ENCODE assay signal across 8 cellular contexts in the genomic region with DNA sequence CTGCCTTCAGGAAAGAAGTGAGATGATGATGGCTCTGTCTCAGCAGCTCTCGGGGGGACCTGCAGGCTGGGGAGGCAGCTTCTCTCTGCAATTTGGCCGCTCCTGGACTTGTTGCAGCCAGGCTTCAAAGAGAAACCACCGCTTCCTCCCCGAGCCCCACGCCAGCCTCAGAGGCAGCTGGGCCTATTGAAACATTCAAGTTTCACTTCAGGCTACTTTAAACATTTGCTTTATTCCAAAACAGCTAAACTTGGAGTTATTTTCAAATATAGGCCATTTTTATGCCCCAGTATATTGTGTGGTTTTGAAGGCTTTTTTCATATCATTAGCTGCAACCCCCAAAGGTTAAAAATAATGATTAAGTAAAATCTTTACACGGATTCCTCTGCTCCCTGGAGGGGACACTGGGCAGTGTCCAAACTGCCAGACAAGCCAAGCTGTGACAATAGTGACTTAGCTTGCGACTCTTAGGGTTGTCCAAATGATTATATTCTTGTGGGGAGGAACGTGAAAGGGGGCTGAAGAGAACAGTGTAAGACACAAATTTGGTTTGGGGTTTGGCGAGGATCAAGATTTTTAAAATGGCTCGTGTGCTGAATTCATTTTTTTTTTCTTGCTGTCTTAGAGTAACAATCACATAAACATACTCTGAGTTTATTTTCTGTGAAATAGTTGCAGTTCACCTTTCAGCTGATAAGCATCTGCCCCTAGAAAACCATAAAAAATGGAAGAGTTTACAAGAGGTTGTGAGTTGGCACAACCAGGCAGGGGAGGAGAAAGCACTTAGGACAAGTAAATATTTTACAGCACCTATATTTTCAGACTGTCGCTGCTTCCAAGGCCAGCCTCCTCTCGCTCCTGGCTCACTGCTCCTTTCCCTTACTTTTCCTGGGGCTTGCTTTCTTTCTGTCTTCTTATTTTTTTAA.
DNase-seq lines count a peak whose midpoint lies in the region; ATAC-seq and TF ChIP-seq lines count a peak whose summit lies in the region.

No MANE protein-coding gene starts in this region.

- 70 to 74% methylated on average over 12 of the region's 12 CpGs for WGBS in ectodermal cell, 2 experiments

- peak overlapping the region; percentile 46 for H3K9ac ChIP-seq in muscle layer of colon (ENCODE audit: low read length)

- H3K36me3 ChIP-seq in ectodermal cell (ENCODE audit: control insufficient read depth, insufficient read depth, low read length) (no peaks in the 10 kb centered on the region), muscle layer of colon (ENCODE audit: insufficient read depth, low read length) (no peaks in the 10 kb centered on the region)

- H3K27me3 ChIP-seq in ectodermal cell (ENCODE audit: control insufficient read depth, insufficient read depth, low read length, poor library complexity, severe bottlenecking) (no peaks in the 10 kb centered on the region), muscle layer of colon (ENCODE audit: control insufficient read depth in 1 of 2, insufficient read depth in 2 of 2, low read length in 2 of 2) (no peaks in the 10 kb centered on the region)

- peak overlapping the region; percentile 26 for H3K27ac ChIP-seq in ectodermal cell (ENCODE audit: insufficient read depth, low read depth, low read length, poor library complexity, severe bottlenecking)
- peak overlapping the region; percentile 90 for H3K27ac ChIP-seq in muscle layer of colon (ENCODE audit: low read depth, low read length)
- peak overlapping the region; percentile 80 for H3K27ac ChIP-seq in temporal lobe (ENCODE audit: low read depth, low read length)

- H3K4me1 ChIP-seq in ectodermal cell (ENCODE audit: control insufficient read depth, insufficient read depth, low read length) (peaks cover 8% of the 10 kb centered on the region), muscle layer of colon (ENCODE audit: insufficient read depth, low read length) (peaks cover 13% of the 10 kb centered on the region)

- DNase-seq in DMS153 treated with DMSO at 0.1 percent for 48 hours (lab: John Stamatoyannopoulos, UW; ENCODE audit: unreplicated experiment), result peak; percentile 41
- DNase-seq in NCI-H187 treated with DMSO at 0.1 percent for 48 hours (lab: John Stamatoyannopoulos, UW), result no peak

- H3K4me3 ChIP-seq in WI38 (ENCODE audit: low read depth, low read length) (peak overlapping the region; percentile 50), ectodermal cell (ENCODE audit: insufficient read depth, low read depth, low read length) (no peak overlapping the region), muscle layer of colon (ENCODE audit: low read depth in 1 of 2, low read length in 2 of 2) (peak overlapping the region; percentile 21 to 38)

- TF ChIP-seq CTCF in WI38 (IDR thresholded peaks at IDR 0.05; ENCODE audit: low read depth, low read length), result no peak

- ATAC-seq in GM19455 (IDR thresholded peaks at IDR 0.05; ENCODE audit: unreplicated experiment) (peak; percentile 87), HG03565 (IDR thresholded peaks at IDR 0.05; ENCODE audit: unreplicated experiment) (peak; percentile 76)

- H3K9me3 ChIP-seq in ectodermal cell (ENCODE audit: control insufficient read depth, low read length), result no peaks in the 10 kb centered on the region
- no peaks in the 10 kb centered on the region for H3K9me3 ChIP-seq in muscle layer of colon (ENCODE audit: low read length)

Comparison
In these comparisons a context has a peak if more than half of its experiments do, and no peak if none do; other contexts are left out.
1. H3K27ac ChIP-seq: peak in every context shown above with its lines; median percentile 90 in muscle layer of colon; 80 in temporal lobe; 26 in ectodermal cell.